In the genomic region with DNA sequence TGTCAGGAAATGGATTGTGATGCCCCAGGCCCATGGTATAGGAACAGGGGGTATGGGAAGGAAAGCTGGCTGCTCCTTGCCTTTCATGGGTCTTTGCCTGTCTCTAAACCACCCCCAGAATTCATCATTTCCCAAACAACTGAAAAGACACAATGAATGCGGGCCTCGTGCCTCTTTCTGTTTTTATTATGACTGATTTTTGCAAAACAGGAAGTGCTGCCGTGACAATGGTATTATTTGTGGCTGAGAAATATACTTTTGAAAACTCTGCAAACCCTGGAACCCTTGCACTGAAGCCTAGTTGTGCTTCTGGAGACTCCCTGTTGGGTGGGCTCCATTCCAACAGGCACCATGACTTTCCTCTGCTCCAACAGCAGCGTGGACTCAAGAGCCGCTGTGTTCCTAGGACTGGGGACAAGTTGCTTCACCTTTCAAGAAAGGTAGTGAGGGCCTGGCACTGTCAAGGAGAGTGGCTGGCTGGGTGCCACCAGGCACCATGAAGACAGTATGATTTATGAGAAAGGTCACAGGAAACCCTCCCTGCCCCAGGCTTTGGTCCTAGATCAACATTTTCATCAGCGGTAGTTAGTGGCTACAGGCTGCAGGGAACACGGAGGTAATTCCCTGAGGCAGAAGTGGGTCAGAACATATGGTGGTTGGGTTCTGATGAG, we compare ENCODE assay signal across 8 cellular contexts. TPM values are rescaled to one million over a fixed set of nuclear protein-coding genes. Genes with fewer than 3 reads are reported as not detected.
DNase-seq lines count a peak whose midpoint lies in the region; ATAC-seq and TF ChIP-seq lines count a peak whose summit lies in the region.

No MANE protein-coding gene starts in this region.

- H3K4me3 ChIP-seq in HL-60 (replicated peaks; ENCODE audit: insufficient read depth, low read length), result no peak overlapping the region

- ATAC-seq in activated B cell treated with CpG ODN at 0.5 μM for 24 hours (ENCODE audit: low read depth) (no peak), HG03460 (IDR thresholded peaks at IDR 0.05; ENCODE audit: unreplicated experiment) (no peak), GM18517 (IDR thresholded peaks at IDR 0.05; ENCODE audit: unreplicated experiment) (no peak), GM21723 (IDR thresholded peaks at IDR 0.05; ENCODE audit: unreplicated experiment) (no peak), GM19395 (IDR thresholded peaks at IDR 0.05; ENCODE audit: unreplicated experiment) (no peak)

- intact Hi-C loops in activated B cell treated with CpG ODN at 0.5 μM for 24 hours (cut with micrococcal nuclease), result no loop called here

- no peaks in the 10 kb centered on the region for H3K36me3 Mint-ChIP-seq in activated B cell treated with CpG ODN at 0.5 μM for 24 hours (ENCODE audit: low read depth)

- H3K4me3 Mint-ChIP-seq in activated B cell treated with CpG ODN at 0.5 μM for 24 hours, result no peak overlapping the region

- H3K27me3 ChIP-seq in HL-60 (ENCODE audit: insufficient read depth, poor library complexity, severe bottlenecking), result no peaks in the 10 kb centered on the region

- peak in 1 of 2 experiments; percentile 23 for DNase-seq in HL-60 (ENCODE audit: low read depth in 1 of 2, low spot score in 1 of 2)
- DNase-seq in activated B cell treated with CpG ODN at 0.5 μM for 24 hours, result no peak
- DNase-seq in dermis microvascular lymphatic vessel endothelial cell (ENCODE audit: low read depth in 2 of 2), result peak; percentile 92 to 97
- DNase-seq in stimulated activated CD4-positive, alpha-beta T cell treated with anti-CD3 and anti-CD28 coated beads, Interleukin-4, amount 100 ng/mL, for 24 hours, result peak; percentile 27

- H3K4me1 Mint-ChIP-seq in activated B cell treated with CpG ODN at 0.5 μM for 24 hours, result peaks cover 40% of the 10 kb centered on the region

- H3K27ac ChIP-seq in HL-60 (replicated peaks), result peak overlapping the region; percentile 59

- H3K27ac Mint-ChIP-seq in activated B cell treated with CpG ODN at 0.5 μM for 24 hours, result peak overlapping the region; percentile 71

- TF ChIP-seq CTCF in HL-60 (IDR thresholded peaks at IDR 0.05; ENCODE audit: insufficient read depth, low read length) (no peak), activated B cell treated with CpG ODN at 0.5 μM for 24 hours (IDR thresholded peaks at IDR 0.05) (no peak)

- POLR2A ChIA-PET in activated B cell treated with CpG ODN at 0.5 μM for 24 hours (lab: Charles Lee), result no interaction called here

- no peaks in the 10 kb centered on the region for H3K27me3 Mint-ChIP-seq in activated B cell treated with CpG ODN at 0.5 μM for 24 hours

- CTCF ChIA-PET in activated B cell treated with CpG ODN at 0.5 μM for 24 hours (lab: Charles Lee), result no interaction called here

- H3K9me3 Mint-ChIP-seq in activated B cell treated with CpG ODN at 0.5 μM for 24 hours, result no peaks in the 10 kb centered on the region

RNA-seq across cellular contexts. Expression of a gene that starts 4.8 kb away (rescaled TPM):
- total RNA-seq in activated B cell treated with CpG ODN at 0.5 μM for 24 hours, result 76.7 and 92.7 TPM in 2 replicates
- 33.9 and 47.2 TPM in 2 replicates for total RNA-seq in dermis microvascular lymphatic vessel endothelial cell

RNA-seq across cellular contexts. Expression of a gene that starts 48.6 kb away (rescaled TPM):
- total RNA-seq in activated B cell treated with CpG ODN at 0.5 μM for 24 hours (13.3 and 16.3 TPM in 2 replicates), dermis microvascular lymphatic vessel endothelial cell (1.2 and 2.8 TPM in 2 replicates)
